In the genomic region with DNA sequence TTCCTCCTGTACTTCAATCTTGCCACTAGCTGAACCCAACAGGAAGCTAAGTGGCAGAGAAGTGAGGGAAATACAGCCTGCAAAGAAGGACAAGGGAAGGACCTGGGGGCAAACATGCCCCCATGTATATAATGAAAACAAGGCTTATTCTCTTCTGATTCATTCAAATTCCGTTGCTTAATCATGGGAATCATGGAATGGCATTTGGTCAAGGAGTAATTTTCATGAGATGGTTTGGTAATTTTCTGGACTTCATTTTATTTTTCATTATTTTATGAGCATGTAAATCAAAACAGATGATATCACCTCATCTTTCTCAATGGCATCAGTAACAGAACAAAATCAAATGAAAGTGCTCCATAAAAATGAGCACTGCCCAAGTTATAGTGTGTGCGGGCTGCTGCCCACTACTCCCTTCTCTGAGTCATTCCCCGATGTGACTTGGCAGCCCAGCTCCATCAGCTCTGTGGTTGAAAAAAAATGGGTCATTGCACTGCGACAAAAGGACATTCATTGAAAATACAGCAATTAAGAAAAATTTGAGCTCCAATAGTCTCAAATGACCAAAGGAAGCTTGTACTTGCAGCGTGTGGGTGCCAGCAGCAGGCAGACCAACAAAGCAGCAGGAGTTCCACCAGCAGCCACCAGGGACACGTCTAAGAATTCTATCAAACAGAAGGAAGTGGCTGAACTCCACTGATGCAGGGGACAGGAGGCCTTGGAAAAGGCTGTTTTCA, we compare ENCODE assay signal across 8 cellular contexts.
DNase-seq lines count a peak whose midpoint lies in the region; ATAC-seq, FAIRE-seq and TF ChIP-seq lines count a peak whose summit lies in the region.

No MANE protein-coding gene starts in this region.

- no peaks in the 10 kb centered on the region for H3K79me2 ChIP-seq in H1 (ENCODE audit: control insufficient read depth in 1 of 2, insufficient read depth in 2 of 2, low read length in 2 of 2)

- no peak for TF ChIP-seq POLR2A in H1 (IDR thresholded peaks at IDR 0.05; ENCODE audit: control extremely low read depth in 1 of 2, low read depth in 2 of 2, low read length in 2 of 2)

- H3K9ac ChIP-seq in H1 (replicated peaks in 1 of 4; ENCODE audit: extremely low read depth in 1 of 4, low read depth in 3 of 4, low read length in 3 of 4) = no peak overlapping the region

- H2BK12ac ChIP-seq in H1 (ENCODE audit: low read depth, low read length) = no peak overlapping the region

- no peaks in the 10 kb centered on the region for H3K27me3 ChIP-seq in H1 (replicated peaks in 1 of 4; ENCODE audit: control insufficient read depth in 3 of 4, extremely low read depth in 1 of 4, insufficient read depth in 3 of 4, low read length in 3 of 4)

- no peak overlapping the region for H2BK15ac ChIP-seq in H1 (ENCODE audit: low read length)

- POLR2A ChIA-PET in H1 (lab: Charles Lee; ENCODE audit: partially characterized antibody) = no interaction called here

- peak; percentile 30 to 43; a peak in 3 of 4 replicates for TF ChIP-seq RAD21 in H1 (IDR thresholded peaks at IDR 0.05 in 1 of 2, conservative IDR thresholded peaks at IDR 0.05 in 1 of 2; ENCODE audit: low read depth in 2 of 2, low read length in 2 of 2)

- H3K27ac ChIP-seq in H1 (ENCODE audit: low read depth, low read length) = no peak overlapping the region

- H3K4me1 ChIP-seq in H1 (replicated peaks in 1 of 4; ENCODE audit: control insufficient read depth in 3 of 4, insufficient read depth in 4 of 4, low read length in 3 of 4) (peaks cover 4 to 24% (median 20%) of the 10 kb centered on the region in 4 experiments), mucosa of descending colon (ENCODE audit: low read depth) (no peaks in the 10 kb centered on the region)

- H3K23ac ChIP-seq in H1 (ENCODE audit: insufficient read length) = no peak overlapping the region

- no peak overlapping the region for H4K91ac ChIP-seq in H1 (replicated peaks; ENCODE audit: insufficient read length, low read length)

- no peak overlapping the region for H3K18ac ChIP-seq in H1 (ENCODE audit: extremely low read depth, low read length)

- H3K4me2 ChIP-seq in H1 (ENCODE audit: insufficient read depth in 1 of 2, low read depth in 2 of 2, low read length in 2 of 2) = no peak overlapping the region

- no peak overlapping the region for H2BK20ac ChIP-seq in H1 (ENCODE audit: low read length)

- H3K4me3 ChIP-seq in H1 (ENCODE audit: extremely low read depth in 1 of 4, insufficient read depth in 2 of 4, low read depth in 3 of 4, low read length in 4 of 4) = no peak overlapping the region
- H3K4me3 ChIP-seq in mucosa of descending colon = no peak overlapping the region

- H3K9me3 ChIP-seq in H1 (ENCODE audit: insufficient read depth in 2 of 2, low read depth in 1 of 2, low read length in 1 of 2) (0 out of 4 replicates have a peak, but pooled peaks cover 0 to 3% of the 10 kb centered on the region in 2 experiments), mucosa of descending colon (no peaks in the 10 kb centered on the region)

- no peak overlapping the region for H2AFZ ChIP-seq in H1 (ENCODE audit: low read length)

- intact Hi-C loops in mucosa of descending colon (cut with DNase I, micrococcal nuclease) = no loop called here

- H3K79me1 ChIP-seq in H1 (ENCODE audit: low read depth, low read length) = no peaks in the 10 kb centered on the region

- no peak overlapping the region for H3K14ac ChIP-seq in H1 (ENCODE audit: insufficient read length)

- H2BK120ac ChIP-seq in H1 (replicated peaks; ENCODE audit: low read depth, low read length) = no peak overlapping the region

- H3K4ac ChIP-seq in H1 (replicated peaks; ENCODE audit: insufficient read length, low read depth, low read length) = no peak overlapping the region

- TF ChIP-seq CTCF in AG09319 (IDR thresholded peaks at IDR 0.05; ENCODE audit: low read depth, low read length) (peak; percentile 49), H1 (IDR thresholded peaks at IDR 0.05; ENCODE audit: control extremely low read depth in 1 of 3, insufficient read depth in 1 of 3, low read depth in 1 of 3, low read length in 3 of 3) (peak; percentile 46 to 73 (median 65)), mucosa of descending colon (IDR thresholded peaks at IDR 0.05) (no peak)

- peak; percentile 62 for ATAC-seq in GM18867 (IDR thresholded peaks at IDR 0.05; ENCODE audit: unreplicated experiment)
- ATAC-seq in mucosa of descending colon = peak; percentile 43
- ATAC-seq in HG02938 (IDR thresholded peaks at IDR 0.05; ENCODE audit: unreplicated experiment) = no peak
- ATAC-seq in HG03520 (IDR thresholded peaks at IDR 0.05; ENCODE audit: unreplicated experiment) = no peak

- CTCF ChIA-PET in H1 (lab: Charles Lee; ENCODE audit: partially characterized antibody) = interaction anchor here (0.5 to 4.7 kb wide), 14 partner anchors 10 to 291 kb away, joined by 3 to 29 read pairs (median 4); no protein-coding TSS in a partner anchor

- FAIRE-seq in H1 (lab: Jason Lieb, UNC) = no peak

- H2BK5ac ChIP-seq in H1 (ENCODE audit: low read depth, low read length) = no peak overlapping the region

- H2AK5ac ChIP-seq in H1 (ENCODE audit: low read depth, low read length) = no peak overlapping the region

- H4K5ac ChIP-seq in H1 (ENCODE audit: insufficient read length, low read depth, low read length) = no peak overlapping the region

- TF ChIP-seq EP300 in H1 (IDR thresholded peaks at IDR 0.05; ENCODE audit: borderline replicate concordance in 1 of 2, low read depth in 2 of 2, low read length in 2 of 2) = no peak

- H3K56ac ChIP-seq in H1 (replicated peaks; ENCODE audit: insufficient read length, low read depth, low read length) = no peak overlapping the region

- H4K8ac ChIP-seq in H1 (ENCODE audit: extremely low read depth, insufficient read depth, low read length) = no peak overlapping the region

- WGBS in H1 (ENCODE audit: extremely low coverage in 1 of 2, insufficient coverage in 1 of 2, insufficient read length in 1 of 2, insufficient replicate concordance in 2 of 2, low coverage in 1 of 2, low lambda C conversion rate in 2 of 2, missing lambda C conversion rate in 1 of 2), 2 experiments = 74% methylated on average over 6 of the region's 6 CpGs; no CpG with 5 or more reads in 1 of the 2 experiments

- DNase-seq in AG09319 (ENCODE audit: extremely low read depth, low read depth) (no peak), SK-N-DZ (ENCODE audit: low spot score) (peak; percentile 28), H1 (ENCODE audit: low read depth in 1 of 2, low spot score in 2 of 2) (peak in 1 of 2 experiments; percentile 55), mucosa of descending colon (peak in 2 of 3 donors; percentile 28 to 34), amniotic stem cell (lab: John Stamatoyannopoulos, UW) (no peak)

- no peaks in the 10 kb centered on the region for H4K20me1 ChIP-seq in H1 (replicated peaks in 1 of 2; ENCODE audit: control insufficient read depth in 1 of 2, insufficient read depth in 2 of 2, low read length in 2 of 2)

- H3K36me3 ChIP-seq in H1 (ENCODE audit: control insufficient read depth in 2 of 4, insufficient read depth in 4 of 4, low read length in 3 of 4) = no peaks in the 10 kb centered on the region
- H3K36me3 ChIP-seq in mucosa of descending colon (ENCODE audit: low read depth) = no peaks in the 10 kb centered on the region

- H3K23me2 ChIP-seq in H1 (ENCODE audit: low read depth, low read length) = no peaks in the 10 kb centered on the region; the same call in 1 of the 2 replicates

TF ChIP-seq in H1, 55 proteins besides CTCF, POLR2A, EP300 and RAD21 (continues in another document):
- TF ChIP-seq SIX5 (IDR thresholded peaks at IDR 0.05; ENCODE audit: low read depth, low read length) = no peak

Comparison
In these comparisons a context has a peak if more than half of its experiments do, and no peak if none do; other contexts are left out.
1. DNase-seq: peak in SK-N-DZ (single experiment) and mucosa of descending colon (2 of 3); none in AG09319 (single experiment) and amniotic stem cell (single experiment).
2. ATAC-seq: peak in GM18867 (single experiment) and mucosa of descending colon (single experiment); none in HG02938 (single experiment) and HG03520 (single experiment).